In the genomic region with DNA sequence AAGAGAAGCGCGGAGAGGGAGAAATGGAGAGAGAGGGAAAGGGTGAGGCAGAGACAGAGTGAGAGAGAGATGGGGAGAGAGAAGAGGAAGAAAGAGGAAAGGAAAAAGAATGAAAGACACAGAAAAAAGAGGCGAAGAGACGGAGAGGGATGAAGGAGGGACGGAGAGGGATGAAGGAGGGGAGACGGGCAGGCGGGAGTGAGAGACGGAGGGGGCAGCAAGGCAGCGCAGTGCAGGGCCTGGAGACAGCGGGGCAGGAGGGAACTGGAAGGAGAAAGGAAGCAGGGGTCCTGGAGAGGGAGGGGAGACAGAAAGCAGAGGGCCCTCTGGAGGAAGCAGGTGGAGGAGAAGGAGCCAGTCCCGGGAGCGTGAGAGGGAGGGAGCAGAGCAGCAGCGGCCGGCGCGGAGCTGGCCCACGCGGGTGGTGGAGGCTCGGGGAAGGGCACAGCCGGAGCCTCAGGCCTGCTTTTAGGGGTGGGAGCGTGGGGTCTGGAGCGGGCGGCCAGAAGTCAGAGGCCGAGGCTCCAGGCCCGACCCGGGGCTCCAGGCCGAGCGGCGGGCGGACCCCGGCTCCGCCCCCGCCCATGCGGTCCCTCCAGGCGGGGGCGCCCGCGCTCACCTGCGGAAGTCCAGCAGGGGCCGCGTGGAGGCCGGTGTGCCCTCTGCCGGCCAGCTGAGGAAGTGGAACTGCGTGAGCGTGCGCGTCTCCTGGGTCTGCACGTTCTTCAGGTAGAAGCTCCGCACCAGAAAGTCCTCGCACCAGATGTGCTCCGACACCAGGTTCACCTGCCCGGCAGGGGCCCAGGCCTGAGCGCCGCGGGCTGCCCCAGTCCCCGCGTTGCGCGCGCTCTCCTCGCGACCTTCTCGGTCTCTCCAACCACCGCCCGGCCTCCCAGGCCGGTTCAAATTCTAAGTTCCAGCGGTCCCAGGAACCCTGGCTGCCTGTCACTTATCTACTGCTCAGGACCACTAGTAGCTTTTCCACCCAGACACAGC, we compare ENCODE assay signal across 1 cellular context.
TF ChIP-seq lines count a peak whose summit lies in the region.

No MANE protein-coding gene starts in this region.

TF ChIP-seq in HCT116, 20 proteins besides CTCF, POLR2A, EP300 and RAD21 (continued from another document):
- TF ChIP-seq, protein P1, sequence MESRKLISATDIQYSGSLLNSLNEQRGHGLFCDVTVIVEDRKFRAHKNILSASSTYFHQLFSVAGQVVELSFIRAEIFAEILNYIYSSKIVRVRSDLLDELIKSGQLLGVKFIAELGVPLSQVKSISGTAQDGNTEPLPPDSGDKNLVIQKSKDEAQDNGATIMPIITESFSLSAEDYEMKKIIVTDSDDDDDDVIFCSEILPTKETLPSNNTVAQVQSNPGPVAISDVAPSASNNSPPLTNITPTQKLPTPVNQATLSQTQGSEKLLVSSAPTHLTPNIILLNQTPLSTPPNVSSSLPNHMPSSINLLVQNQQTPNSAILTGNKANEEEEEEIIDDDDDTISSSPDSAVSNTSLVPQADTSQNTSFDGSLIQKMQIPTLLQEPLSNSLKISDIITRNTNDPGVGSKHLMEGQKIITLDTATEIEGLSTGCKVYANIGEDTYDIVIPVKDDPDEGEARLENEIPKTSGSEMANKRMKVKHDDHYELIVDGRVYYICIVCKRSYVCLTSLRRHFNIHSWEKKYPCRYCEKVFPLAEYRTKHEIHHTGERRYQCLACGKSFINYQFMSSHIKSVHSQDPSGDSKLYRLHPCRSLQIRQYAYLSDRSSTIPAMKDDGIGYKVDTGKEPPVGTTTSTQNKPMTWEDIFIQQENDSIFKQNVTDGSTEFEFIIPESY (IDR thresholded peaks at IDR 0.05; ENCODE audit: extremely low read depth, insufficient replicate concordance, low read length), result peak; percentile 81
- TF ChIP-seq CEBPB (IDR thresholded peaks at IDR 0.05; ENCODE audit: low read depth) (no peak), FOSL1 (IDR thresholded peaks at IDR 0.05; ENCODE audit: low read depth) (no peak), SIN3A (IDR thresholded peaks at IDR 0.05; ENCODE audit: low read depth) (no peak), ELF1 (IDR thresholded peaks at IDR 0.05; ENCODE audit: borderline replicate concordance, low read depth) (no peak), EZH2 (IDR thresholded peaks at IDR 0.05) (no peak), EZH2phosphoT487 (IDR thresholded peaks at IDR 0.05; ENCODE audit: borderline replicate concordance) (no peak), SRF (IDR thresholded peaks at IDR 0.05; ENCODE audit: low read depth) (no peak), JUND (IDR thresholded peaks at IDR 0.05) (no peak), POLR2AphosphoS5 (IDR thresholded peaks at IDR 0.05; ENCODE audit: low read depth, low read length) (peak; percentile 66), CBX3 (IDR thresholded peaks at IDR 0.05; ENCODE audit: low read depth) (peak; percentile 77; the same call in 1 of the 2 replicates), SP1 (IDR thresholded peaks at IDR 0.05; ENCODE audit: low read depth) (no peak), EGR1 (IDR thresholded peaks at IDR 0.05; ENCODE audit: low read depth) (peak; percentile 93), YY1 (IDR thresholded peaks at IDR 0.05; ENCODE audit: extremely low read depth, insufficient replicate concordance, low read depth, low read length) (peak; percentile 81), ZFX (IDR thresholded peaks at IDR 0.05) (peak; percentile 73; the same call in 1 of the 2 replicates)
- TF ChIP-seq, protein P2, sequence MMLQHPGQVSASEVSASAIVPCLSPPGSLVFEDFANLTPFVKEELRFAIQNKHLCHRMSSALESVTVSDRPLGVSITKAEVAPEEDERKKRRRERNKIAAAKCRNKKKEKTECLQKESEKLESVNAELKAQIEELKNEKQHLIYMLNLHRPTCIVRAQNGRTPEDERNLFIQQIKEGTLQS (IDR thresholded peaks at IDR 0.05), result no peak
- TF ChIP-seq, protein P3, sequence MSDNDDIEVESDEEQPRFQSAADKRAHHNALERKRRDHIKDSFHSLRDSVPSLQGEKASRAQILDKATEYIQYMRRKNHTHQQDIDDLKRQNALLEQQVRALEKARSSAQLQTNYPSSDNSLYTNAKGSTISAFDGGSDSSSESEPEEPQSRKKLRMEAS (IDR thresholded peaks at IDR 0.05), result peak; percentile 96
